ENCODE assay signal across 8 cellular contexts in genomic region chr6:18387061-18387721, GRCh38. TPM values are rescaled to one million over a fixed set of nuclear protein-coding genes. Genes with fewer than 3 reads are reported as not detected.
DNase-seq lines count a peak whose midpoint lies in the region; ATAC-seq and TF ChIP-seq lines count a peak whose summit lies in the region.

TSS of gene RNF144B (plus strand) at chr6:18387350. CDS start at chr6:18399535, 12,185 bp downstream.

- no peaks in the 10 kb centered on the region for H3K27me3 Mint-ChIP-seq in activated T-cell treated with anti-CD3 and anti-CD28 coated beads, Interleukin-2, amount 50 U/mL, for 24 hours

- H3K27me3 ChIP-seq in esophagus (ENCODE audit: control insufficient read depth in 1 of 2, insufficient read depth in 2 of 2, low read length in 2 of 2), result no peaks in the 10 kb centered on the region
- no peaks in the 10 kb centered on the region for H3K27me3 ChIP-seq in muscle layer of colon (ENCODE audit: control insufficient read depth in 1 of 2, insufficient read depth in 2 of 2, low read length in 2 of 2)

- DNase-seq in COR-L47 (lab: John Stamatoyannopoulos, UW) (peak; percentile 93), HuH-7.5 (ENCODE audit: low spot score) (peak; percentile 29), OCI-LY7 (ENCODE audit: low spot score) (peak; percentile 97)
- DNase-seq in activated T-cell treated with anti-CD3 and anti-CD28 coated beads, Interleukin-2, amount 50 U/mL, for 24 hours, result peak; percentile 79
- DNase-seq in stimulated activated CD8-positive, alpha-beta memory T cell treated with anti-CD3 and anti-CD28 coated beads, Interleukin-7, amount 100 ng/mL, for 1 hour (ENCODE audit: low read depth in 2 of 2), result peak; percentile 22 to 25

- no peak for TF ChIP-seq CTCF in OCI-LY7 (conservative IDR thresholded peaks at IDR 0.05; ENCODE audit: low read length)

- POLR2A ChIA-PET in OCI-LY7 (lab: Charles Lee), result interaction anchor here (0.6 to 7.3 kb wide), 24 partner anchors 8 to 1445 kb away, joined by 3 to 160 read pairs (median 8); no protein-coding TSS in a partner anchor

- BruUV-seq in OCI-LY7 (replicated peaks; lab: Mats Ljungman, UMichigan), result no TSS peak

- peaks cover 3% of the 10 kb centered on the region for H3K36me3 Mint-ChIP-seq in activated T-cell treated with anti-CD3 and anti-CD28 coated beads, Interleukin-2, amount 50 U/mL, for 24 hours (ENCODE audit: low read depth)

- H3K9me3 Mint-ChIP-seq in activated T-cell treated with anti-CD3 and anti-CD28 coated beads, Interleukin-2, amount 50 U/mL, for 24 hours, result no peaks in the 10 kb centered on the region

- H3K9ac ChIP-seq in muscle layer of colon (ENCODE audit: low read length), result peak within 1 kb of the TSS; percentile 21

- H3K4me1 ChIP-seq in OCI-LY7 (ENCODE audit: insufficient read depth, low read length, poor library complexity, severe bottlenecking) (peaks cover 59% of the 10 kb centered on the region), esophagus (ENCODE audit: control insufficient read depth in 2 of 2, insufficient read depth in 2 of 2, low read length in 1 of 2) (peaks cover 0 to 3% of the 10 kb centered on the region in 2 donors), muscle layer of colon (ENCODE audit: insufficient read depth, low read length) (peaks cover 15% of the 10 kb centered on the region)

- peak within 1 kb of the TSS; percentile 94 for H3K4me2 ChIP-seq in OCI-LY7 (ENCODE audit: low read length)

- H3K36me3 ChIP-seq in OCI-LY7 (ENCODE audit: insufficient read depth, low read length), result peaks cover 51% of the 10 kb centered on the region
- H3K36me3 ChIP-seq in esophagus (ENCODE audit: control insufficient read depth in 2 of 2, insufficient read depth in 2 of 2, low read length in 1 of 2), result no peaks in the 10 kb centered on the region
- no peaks in the 10 kb centered on the region for H3K36me3 ChIP-seq in muscle layer of colon (ENCODE audit: insufficient read depth, low read length)

- WGBS in esophagus, 2 donors, result 1 to 2% methylated on average over 40 of the region's 40 CpGs

- peaks cover 12% of the 10 kb centered on the region; the same call in 1 of the 2 replicates for H4K20me1 ChIP-seq in OCI-LY7 (ENCODE audit: insufficient read depth, low read length)

- no peaks in the 10 kb centered on the region for H3K9me2 ChIP-seq in OCI-LY7 (ENCODE audit: insufficient read depth, low read length)

- CTCF ChIA-PET in OCI-LY7 (lab: Charles Lee; ENCODE audit: unreplicated experiment), result interaction anchor here (0.9 to 2.0 kb wide), 4 partner anchors 14 to 115 kb away, joined by 3 to 12 read pairs (median 5); no protein-coding TSS in a partner anchor

- H3K27ac Mint-ChIP-seq in activated T-cell treated with anti-CD3 and anti-CD28 coated beads, Interleukin-2, amount 50 U/mL, for 24 hours, result peak within 1 kb of the TSS; percentile 51

- peak within 1 kb of the TSS; percentile 68; the same call in 1 of the 2 replicates for H2AFZ ChIP-seq in OCI-LY7 (ENCODE audit: low read length)

- intact Hi-C loops in OCI-LY7 (cut with micrococcal nuclease; ENCODE audit: unreplicated experiment), result loop anchor here (1.0 to 2.0 kb wide), 5 partner anchors 28 to 122 kb away; partner anchors contain the start of gene DEK

- H3K4me1 Mint-ChIP-seq in activated T-cell treated with anti-CD3 and anti-CD28 coated beads, Interleukin-2, amount 50 U/mL, for 24 hours (ENCODE audit: low read depth), result peaks cover 40% of the 10 kb centered on the region

- peak; percentile 86 for ATAC-seq in GM21526 (IDR thresholded peaks at IDR 0.05; ENCODE audit: low FRiP score, unreplicated experiment)

- peaks cover 65% of the 10 kb centered on the region for H3K79me2 ChIP-seq in OCI-LY7 (ENCODE audit: insufficient read depth, low read depth, low read length)

- H3K4me3 ChIP-seq in OCI-LY7 (ENCODE audit: low read depth, low read length, poor library complexity, severe bottlenecking) (peak within 1 kb of the TSS; percentile 98), esophagus (ENCODE audit: low read depth in 1 of 2, low read length in 2 of 2) (peak within 1 kb of the TSS; percentile 57 to 79), muscle layer of colon (ENCODE audit: low read depth in 1 of 2, low read length in 2 of 2) (peak within 1 kb of the TSS; percentile 59 to 88)

- peak within 1 kb of the TSS; percentile 75 for H3K27ac ChIP-seq in OCI-LY7 (ENCODE audit: low read depth, low read length, poor library complexity, severe bottlenecking)
- H3K27ac ChIP-seq in esophagus (ENCODE audit: low read depth in 2 of 2, low read length in 1 of 2), result peak within 1 kb of the TSS; percentile 68 to 95
- H3K27ac ChIP-seq in muscle layer of colon (ENCODE audit: low read depth, low read length), result no peak within 1 kb of the TSS

- H3K4me3 Mint-ChIP-seq in activated T-cell treated with anti-CD3 and anti-CD28 coated beads, Interleukin-2, amount 50 U/mL, for 24 hours, result peak within 1 kb of the TSS; percentile 86

- H3K9me3 ChIP-seq in OCI-LY7 (ENCODE audit: low read length) (peaks cover 13% of the 10 kb centered on the region; the same call in 1 of the 2 replicates), esophagus (ENCODE audit: control insufficient read depth in 2 of 2, insufficient read depth in 1 of 2, low read depth in 1 of 2, low read length in 1 of 2) (no peaks in the 10 kb centered on the region), muscle layer of colon (ENCODE audit: low read length) (no peaks in the 10 kb centered on the region)

RNA-seq across cellular contexts. Expression of gene RNF144B, which starts in this region (rescaled TPM):
- 83.4 and 87.9 TPM in 2 replicates for total RNA-seq in OCI-LY7 (2014; rRNA removed; shearing (Covaris generic))
- 151 and 154 TPM in 2 replicates for total RNA-seq in OCI-LY7 (2022)
- 1 to 10 TPM; 5.4 to 6.5 TPM for polyA plus RNA-seq in esophagus

Comparison
In these comparisons a context has a peak if more than half of its experiments do, and no peak if none do; other contexts are left out.
1. DNase-seq: peak in every context shown above with its lines; median percentile 97 in OCI-LY7; 93 in COR-L47; 79 in activated T-cell treated with anti-CD3 and anti-CD28 coated beads, Interleukin-2, amount 50 U/mL, for 24 hours; 29 in HuH-7.5; 24 in stimulated activated CD8-positive, alpha-beta memory T cell treated with anti-CD3 and anti-CD28 coated beads, Interleukin-7, amount 100 ng/mL, for 1 hour.